In the genomic region with DNA sequence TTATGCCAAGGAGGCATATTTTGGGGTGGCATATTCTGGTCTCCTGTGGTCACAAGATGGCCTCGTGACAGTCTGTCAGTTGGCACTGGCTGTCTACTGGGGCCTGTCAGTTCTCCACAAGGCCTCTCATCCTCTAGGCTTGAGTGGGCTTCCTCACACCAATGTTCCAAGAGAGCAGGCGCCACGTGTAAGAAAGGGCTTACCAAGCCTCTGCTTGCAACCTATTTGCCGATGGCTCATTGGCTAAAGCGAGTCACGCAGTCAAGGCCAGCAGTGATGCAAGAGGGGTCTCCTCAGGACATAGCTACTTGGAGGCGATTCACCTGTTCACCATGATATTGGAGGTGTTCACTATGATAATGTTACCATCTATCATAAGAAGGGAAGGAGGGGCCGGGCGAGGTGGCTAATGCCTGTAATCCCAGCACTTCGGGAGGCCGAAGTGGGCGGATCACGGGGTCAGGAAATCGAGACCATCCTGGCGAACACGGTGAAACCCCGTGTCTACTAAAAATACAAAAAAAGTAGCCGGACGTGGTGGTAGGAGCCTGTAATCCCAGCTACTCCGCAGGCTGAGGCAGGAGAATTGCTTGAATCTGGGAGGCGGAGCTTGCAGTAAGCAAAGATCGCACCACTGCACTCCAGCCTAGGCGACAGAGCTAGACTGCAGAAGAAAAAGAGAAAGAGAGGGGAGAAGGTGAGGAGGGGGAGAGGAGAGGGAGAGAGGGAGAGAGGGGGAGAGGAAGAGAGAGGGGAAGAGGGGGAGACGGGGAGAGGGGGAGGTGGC, we compare ENCODE assay signal across 10 cellular contexts. TPM values are rescaled to one million over a fixed set of nuclear protein-coding genes. Genes with fewer than 3 reads are reported as not detected.
DNase-seq lines count a peak whose midpoint lies in the region; ATAC-seq, FAIRE-seq and TF ChIP-seq lines count a peak whose summit lies in the region.
"Had no signal": no experiment of that assay in that cellular context is flagged by ENCODE, and none has a peak within 500 bp of the region (broad histone marks: within the 10 kb centered on the region; RNA-seq: fewer than 3 reads in every experiment).

No MANE protein-coding gene starts in this region.

- H3F3A ChIP-seq in neural progenitor cell (ENCODE audit: low read depth): no peaks in the 10 kb centered on the region

- no peak for TF ChIP-seq CTCF in endodermal cell (conservative IDR thresholded peaks at IDR 0.05)
- no peak for TF ChIP-seq CTCF in neural progenitor cell (IDR thresholded peaks at IDR 0.05)

- no peak for FAIRE-seq in urothelium cell line (lab: Jason Lieb, UNC)

- ATAC-seq in CD4-positive, CD25-positive, alpha-beta regulatory T cell (ENCODE audit: low read depth in 2 of 2): no peak
- ATAC-seq: Panc1 had no signal

- H4K20me1 ChIP-seq in neural progenitor cell (ENCODE audit: low read depth): no peaks in the 10 kb centered on the region

- peak overlapping the region in 3 of 4 donors; percentile 47 to 81 (median 70) for H3K4me3 Mint-ChIP-seq in CD4-positive, CD25-positive, alpha-beta regulatory T cell
- H3K4me3 Mint-ChIP-seq in endodermal cell (peak overlapping the region; percentile 53), neural progenitor cell (no peak overlapping the region)

- peaks cover 7% of the 10 kb centered on the region for H3K4me1 ChIP-seq in CD4-positive, CD25-positive, alpha-beta regulatory T cell (ENCODE audit: control insufficient read depth, insufficient read depth, low read length, poor library complexity, severe bottlenecking)
- H3K4me1 ChIP-seq in endodermal cell (ENCODE audit: control insufficient read depth, insufficient read depth, low read length) (no peaks in the 10 kb centered on the region), neural progenitor cell (no peaks in the 10 kb centered on the region)

- H3K4me2 ChIP-seq in neural progenitor cell: peak overlapping the region; percentile 57

- no peaks in the 10 kb centered on the region for H3K9me3 ChIP-seq in CD4-positive, CD25-positive, alpha-beta regulatory T cell (ENCODE audit: control insufficient read depth in 2 of 2, low read length in 2 of 2)
- H3K9me3 ChIP-seq in endodermal cell (ENCODE audit: control insufficient read depth, low read length) (no peaks in the 10 kb centered on the region), neural progenitor cell (ENCODE audit: low read depth) (no peaks in the 10 kb centered on the region)

- WGBS in endodermal cell (ENCODE audit: insufficient coverage in 1 of 2, insufficient read length in 1 of 2), 2 experiments: 88 to 95% methylated on average over 19 to 24 of the region's 24 CpGs

- H3K79me2 ChIP-seq in neural progenitor cell (ENCODE audit: low read depth): no peaks in the 10 kb centered on the region

- no peak overlapping the region for H3K27ac ChIP-seq in CD4-positive, CD25-positive, alpha-beta regulatory T cell (ENCODE audit: insufficient read depth, low read length, poor library complexity, severe bottlenecking)
- no peak overlapping the region for H3K27ac ChIP-seq in endodermal cell (ENCODE audit: low read depth, low read length)
- H3K27ac ChIP-seq in neural progenitor cell: no peak overlapping the region

- DNase-seq in CD4-positive, CD25-positive, alpha-beta regulatory T cell: no peak
- DNase-seq in M059J (ENCODE audit: low read depth) (peak; percentile 6), endodermal cell (no peak), neural progenitor cell (ENCODE audit: low spot score) (no peak), NCI-H1436 (lab: John Stamatoyannopoulos, UW) (no peak), NCI-H748 treated with DMSO at 0.1 percent for 48 hours (lab: John Stamatoyannopoulos, UW) (no peak), urothelium cell line (ENCODE audit: low spot score) (no peak), COLO829 (ENCODE audit: low spot score) (no peak)
- DNase-seq: MV-4-11 had no signal

- H3K27me3 ChIP-seq in CD4-positive, CD25-positive, alpha-beta regulatory T cell (ENCODE audit: control insufficient read depth, insufficient read depth, low read length): peaks cover 2% of the 10 kb centered on the region
- H3K27me3 ChIP-seq in endodermal cell (ENCODE audit: control insufficient read depth, insufficient read depth, low read length, poor library complexity, severe bottlenecking) (no peaks in the 10 kb centered on the region), neural progenitor cell (no peaks in the 10 kb centered on the region)

- peaks cover 6 to 13% (median 9%) of the 10 kb centered on the region in 4 donors for H3K4me1 Mint-ChIP-seq in CD4-positive, CD25-positive, alpha-beta regulatory T cell
- H3K4me1 Mint-ChIP-seq in endodermal cell (no peaks in the 10 kb centered on the region), neural progenitor cell (no peaks in the 10 kb centered on the region)

- no peak overlapping the region for H3K9ac ChIP-seq in endodermal cell (ENCODE audit: extremely low read depth, low read length, poor library complexity, severe bottlenecking)
- no peak overlapping the region for H3K9ac ChIP-seq in neural progenitor cell

- peaks cover 0 to 7% (median 0%) of the 10 kb centered on the region in 7 donors for H3K9me3 Mint-ChIP-seq in CD4-positive, CD25-positive, alpha-beta regulatory T cell
- H3K9me3 Mint-ChIP-seq in endodermal cell (peaks cover 3% of the 10 kb centered on the region), neural progenitor cell (peaks cover 1% of the 10 kb centered on the region)

- peak overlapping the region in 1 of 3 donors; percentile 56 for H3K27ac Mint-ChIP-seq in CD4-positive, CD25-positive, alpha-beta regulatory T cell
- no peak overlapping the region for H3K27ac Mint-ChIP-seq in endodermal cell
- H3K27ac Mint-ChIP-seq in neural progenitor cell: no peak overlapping the region

- peaks cover 13% of the 10 kb centered on the region for H3K27me3 Mint-ChIP-seq in CD4-positive, CD25-positive, alpha-beta regulatory T cell
- H3K27me3 Mint-ChIP-seq in endodermal cell (ENCODE audit: insufficient read depth) (peaks cover 14% of the 10 kb centered on the region), neural progenitor cell (ENCODE audit: insufficient read depth, low read depth) (peaks cover 4% of the 10 kb centered on the region)

- no peak overlapping the region for H3K4me3 ChIP-seq in CD4-positive, CD25-positive, alpha-beta regulatory T cell (ENCODE audit: low read depth, low read length)
- H3K4me3 ChIP-seq in endodermal cell (ENCODE audit: low read length) (no peak overlapping the region), neural progenitor cell (peak overlapping the region; percentile 28)

- H3K36me3 ChIP-seq in CD4-positive, CD25-positive, alpha-beta regulatory T cell (ENCODE audit: control insufficient read depth, insufficient read depth, low read length): no peaks in the 10 kb centered on the region
- no peaks in the 10 kb centered on the region for H3K36me3 ChIP-seq in endodermal cell (ENCODE audit: control insufficient read depth, insufficient read depth, low read length)
- H3K36me3 ChIP-seq in neural progenitor cell: no peaks in the 10 kb centered on the region

- H3K36me3 Mint-ChIP-seq in CD4-positive, CD25-positive, alpha-beta regulatory T cell: no peaks in the 10 kb centered on the region
- H3K36me3 Mint-ChIP-seq in endodermal cell (ENCODE audit: low read depth) (no peaks in the 10 kb centered on the region), neural progenitor cell (no peaks in the 10 kb centered on the region)

- H2AFZ ChIP-seq in neural progenitor cell (replicated peaks): peak overlapping the region; percentile 38

RNA-seq across cellular contexts. Expression of gene C6orf52, which starts 35.3 kb away (rescaled TPM):
- not detected for total RNA-seq in CD4-positive, CD25-positive, alpha-beta regulatory T cell
- polyA plus RNA-seq in CD4-positive, CD25-positive, alpha-beta regulatory T cell: 1 to 10 TPM in 2 of 4 donors, under 1 TPM in 1, not detected in 1; 0.68 to 2.6 (median 2.3) TPM
- 0.32 and 0.44 TPM in 2 replicates for total RNA-seq in M059J (2014; rRNA removed; shearing (Covaris generic))
- total RNA-seq in endodermal cell: 1 to 10 TPM; 1.7 to 1.9 TPM
- polyA plus RNA-seq in endodermal cell (2013, experiment 1 of 2): 3.9 TPM
- 3.4 TPM for polyA plus RNA-seq in endodermal cell (2013, experiment 2 of 2)
- total RNA-seq in neural progenitor cell (ENCODE audit: low replicate concordance): 0.45 and 2.9 TPM in 2 replicates

RNA-seq across cellular contexts. Expression of gene PAK1IP1, which starts 35.7 kb away (rescaled TPM):
- total RNA-seq in CD4-positive, CD25-positive, alpha-beta regulatory T cell: 6.0 TPM
- polyA plus RNA-seq in CD4-positive, CD25-positive, alpha-beta regulatory T cell: 10 to 100 TPM; 12.2 to 14.4 (median 13.9) TPM
- 32.1 and 34.6 TPM in 2 replicates for total RNA-seq in M059J (2014; rRNA removed; shearing (Covaris generic))
- total RNA-seq in endodermal cell: 10 to 100 TPM; 15.3 to 16.8 TPM
- polyA plus RNA-seq in endodermal cell (2013, experiment 1 of 2): 18.2 TPM
- 17.8 TPM for polyA plus RNA-seq in endodermal cell (2013, experiment 2 of 2)
- 13.9 and 28.8 TPM in 2 replicates for total RNA-seq in neural progenitor cell (ENCODE audit: low replicate concordance)
